23 cellular contexts compared by ENCODE assay signal in the genomic region with DNA sequence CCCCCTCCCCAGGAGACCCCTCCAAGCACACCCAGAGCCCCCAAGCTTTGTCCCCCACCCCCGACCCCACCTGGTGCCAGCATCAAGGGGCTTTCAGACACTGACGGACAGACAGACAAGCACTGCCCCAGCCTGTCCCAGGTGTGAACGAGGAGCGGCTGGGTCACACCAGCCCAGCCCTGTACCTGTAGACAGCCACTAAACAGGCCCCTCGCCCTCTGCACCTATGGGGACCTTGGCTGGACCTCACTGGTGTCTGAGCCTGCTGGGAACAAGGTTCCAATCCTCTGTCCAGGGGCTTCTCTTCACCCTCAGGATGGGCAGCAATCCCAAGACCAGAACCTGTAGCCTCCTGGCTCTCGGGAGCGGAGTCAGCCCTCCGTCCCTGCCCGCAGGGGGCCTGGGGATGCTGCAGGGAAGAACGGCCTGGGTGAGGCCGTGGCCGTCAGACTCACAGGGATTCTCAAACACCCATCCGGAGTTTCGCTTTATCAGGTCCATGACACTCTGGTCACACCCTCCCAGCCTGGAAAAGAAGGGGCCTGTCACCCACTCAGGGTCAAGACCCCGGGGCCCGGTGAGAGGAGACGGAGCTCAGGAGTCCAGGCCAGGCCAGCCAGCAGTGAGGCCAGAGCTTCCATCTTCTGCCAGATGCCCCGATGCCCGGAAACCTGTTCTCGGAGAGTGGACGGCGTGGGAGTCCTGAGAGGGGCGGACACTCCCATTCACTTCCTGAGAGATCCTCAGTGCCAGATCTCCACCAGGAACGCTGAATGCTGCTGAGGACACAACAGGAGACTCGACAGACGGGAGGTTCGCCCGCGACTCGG. TPM values are rescaled to one million over a fixed set of nuclear protein-coding genes. Genes with fewer than 3 reads are reported as not detected.
A peak's percentile ranks its signal among the peaks of the same experiment; 100 is the strongest.
DNase-seq lines count a peak whose midpoint lies in the region; ATAC-seq and TF ChIP-seq lines count a peak whose summit lies in the region.
"Had no signal": no experiment of that assay in that cellular context is flagged by ENCODE, and none has a peak within 500 bp of the region (broad histone marks: within the 10 kb centered on the region; RNA-seq: fewer than 3 reads in every experiment).

No MANE protein-coding gene starts in this region.

- H3K9me3 ChIP-seq in heart left ventricle (no peaks in the 10 kb centered on the region), left ventricle myocardium inferior (replicated peaks) (no peaks in the 10 kb centered on the region), neural progenitor cell (ENCODE audit: low read depth) (no peaks in the 10 kb centered on the region)
- H3K9me3 ChIP-seq: A549, Caco-2, SJSA1 had no signal

- no peaks in the 10 kb centered on the region for H4K20me1 ChIP-seq in neural progenitor cell (ENCODE audit: low read depth)

- intact Hi-C loops in heart left ventricle (cut with DNase I), result no loop called here
- intact Hi-C loops in Right ventricle myocardium superior (cut with DNase I), result no loop called here
- intact Hi-C loops in left ventricle myocardium inferior (cut with micrococcal nuclease), result no loop called here
- intact Hi-C loops in MCF 10A (cut with micrococcal nuclease), result no loop called here

- peak overlapping the region; percentile 35 to 85 (median 68) for H3K27ac ChIP-seq in heart left ventricle
- peak overlapping the region; percentile 86 for H3K27ac ChIP-seq in left ventricle myocardium inferior (replicated peaks)
- H3K27ac ChIP-seq in neural progenitor cell, result no peak overlapping the region
- H3K27ac ChIP-seq: A549, RWPE1, SJSA1 had no signal

- H3K79me2 ChIP-seq in neural progenitor cell (ENCODE audit: low read depth), result no peaks in the 10 kb centered on the region

- no peaks in the 10 kb centered on the region for H3F3A ChIP-seq in neural progenitor cell (ENCODE audit: low read depth)

- no peak overlapping the region for H3K9ac ChIP-seq in neural progenitor cell

- CTCF ChIA-PET in MCF 10A (lab: Yijun Ruan, JAX), result interaction anchor here (0.6 kb wide), 2 partner anchors 15 to 284 kb away, joined by 3 to 4 read pairs; no protein-coding TSS in a partner anchor

- peak; percentile 9 to 50 (median 20) for ATAC-seq in heart left ventricle
- ATAC-seq in Right ventricle myocardium superior (ENCODE audit: poor library complexity), result no peak
- no peak for ATAC-seq in GM18519 (IDR thresholded peaks at IDR 0.05; ENCODE audit: low FRiP score, unreplicated experiment)
- no peak for ATAC-seq in HG03460 (IDR thresholded peaks at IDR 0.05; ENCODE audit: unreplicated experiment)
- ATAC-seq: A549 had no signal

- TF ChIP-seq CTCF in heart left ventricle (IDR thresholded peaks at IDR 0.05) (no peak), left ventricle myocardium inferior (IDR thresholded peaks at IDR 0.05; ENCODE audit: borderline replicate concordance) (no peak), neural progenitor cell (IDR thresholded peaks at IDR 0.05) (no peak), MCF 10A (IDR thresholded peaks at IDR 0.05; ENCODE audit: unreplicated experiment) (no peak)

- H3K4me2 ChIP-seq in neural progenitor cell, result no peak overlapping the region
- H3K4me2 ChIP-seq: A549 had no signal

- H3K27me3 ChIP-seq in heart left ventricle (peaks cover 0 to 19% (median 0%) of the 10 kb centered on the region in 9 donors), left ventricle myocardium inferior (ENCODE audit: low read depth) (peaks cover 27% of the 10 kb centered on the region), neural progenitor cell (peaks cover 6% of the 10 kb centered on the region)

- TF ChIP-seq POLR2A in heart left ventricle (IDR thresholded peaks at IDR 0.05), result peak in 1 of 2 donors; percentile 41

- H3K4me3 Mint-ChIP-seq in neural progenitor cell, result no peak overlapping the region
- no peak overlapping the region for H3K4me3 Mint-ChIP-seq in MCF 10A (ENCODE audit: unreplicated experiment)
- H3K4me3 Mint-ChIP-seq: H9 had no signal

- 64 to 76% (median 71%) methylated on average over 22 to 30 of the region's 30 CpGs for WGBS in heart left ventricle, 4 donors

- DNase-seq in heart left ventricle (peak in 3 of 5 donors; percentile 56 to 72 (median 67)), Right ventricle myocardium superior (no peak), left ventricle myocardium inferior (no peak), neural progenitor cell (ENCODE audit: low spot score) (peak; percentile 6), MCF 10A (ENCODE audit: unreplicated experiment) (no peak)
- DNase-seq: Caco-2, DMS53, H9, MV-4-11, NCI-H1417 treated with DMSO at 0.1 percent for 48 hours, NCI-H2029, NCI-H2171, NCI-H446 treated with DMSO at 0.1 percent for 48 hours, NCI-H748 treated with DMSO at 0.1 percent for 48 hours, OCI-M1 had no signal

- no peaks in the 10 kb centered on the region for H3K36me3 Mint-ChIP-seq in neural progenitor cell
- no peaks in the 10 kb centered on the region for H3K36me3 Mint-ChIP-seq in MCF 10A (ENCODE audit: insufficient read depth, unreplicated experiment)

- H3K4me1 ChIP-seq in heart left ventricle, result peaks cover 0 to 65% (median 35%) of the 10 kb centered on the region in 12 donors
- H3K4me1 ChIP-seq in left ventricle myocardium inferior, result peaks cover 65% of the 10 kb centered on the region
- peaks cover 11% of the 10 kb centered on the region for H3K4me1 ChIP-seq in neural progenitor cell
- H3K4me1 ChIP-seq: A549, Caco-2, SJSA1 had no signal

- H3K27me3 Mint-ChIP-seq in neural progenitor cell (ENCODE audit: insufficient read depth, low read depth), result peaks cover 4% of the 10 kb centered on the region
- H3K27me3 Mint-ChIP-seq in MCF 10A (ENCODE audit: insufficient read depth, unreplicated experiment), result peaks cover 16% of the 10 kb centered on the region
- H3K27me3 Mint-ChIP-seq: IgD-negative memory B cell had no signal

- H3K36me3 ChIP-seq in heart left ventricle (no peaks in the 10 kb centered on the region), left ventricle myocardium inferior (no peaks in the 10 kb centered on the region), neural progenitor cell (no peaks in the 10 kb centered on the region)
- H3K36me3 ChIP-seq: SJSA1 had no signal

- H3K4me1 Mint-ChIP-seq in neural progenitor cell, result no peaks in the 10 kb centered on the region
- no peaks in the 10 kb centered on the region for H3K4me1 Mint-ChIP-seq in MCF 10A (ENCODE audit: insufficient read depth, unreplicated experiment)

- H3K9me3 Mint-ChIP-seq in neural progenitor cell, result no peaks in the 10 kb centered on the region
- no peaks in the 10 kb centered on the region for H3K9me3 Mint-ChIP-seq in MCF 10A (ENCODE audit: unreplicated experiment)
- H3K9me3 Mint-ChIP-seq: H9, IgD-negative memory B cell had no signal

- H3K4me3 ChIP-seq in heart left ventricle (peak overlapping the region; percentile 14 to 55 (median 30)), left ventricle myocardium inferior (peak overlapping the region; percentile 61), neural progenitor cell (no peak overlapping the region)
- H3K4me3 ChIP-seq: A549, SJSA1 had no signal

- H2AFZ ChIP-seq in neural progenitor cell (replicated peaks), result no peak overlapping the region

- no TSS peak for BruUV-seq in MCF 10A (replicated peaks; lab: Mats Ljungman, UMichigan)

- POLR2A ChIA-PET in MCF 10A (lab: Yijun Ruan, JAX), result interaction anchor here (0.6 to 1.0 kb wide), 2 partner anchors 9 to 12 kb away, joined by 3 read pairs; no protein-coding TSS in a partner anchor

- H3K27ac Mint-ChIP-seq in neural progenitor cell, result no peak overlapping the region
- H3K27ac Mint-ChIP-seq in MCF 10A (ENCODE audit: low read depth, unreplicated experiment), result no peak overlapping the region
- H3K27ac Mint-ChIP-seq: H9 had no signal

RNA-seq across cellular contexts. Expression of a gene that starts 2.7 kb away (rescaled TPM):
- total RNA-seq in heart left ventricle (10 to 100 TPM in 5 of 9 donors, 1 to 10 TPM in 3, under 1 TPM in 1; 0.81 to 58.7 (median 15.8) TPM), Right ventricle myocardium superior (13.0 TPM), left ventricle myocardium inferior (14.6 TPM), neural progenitor cell (ENCODE audit: low replicate concordance) (not detected in 2 replicates), MCF 10A (2022) (not detected in 2 replicates)
- polyA plus RNA-seq in heart left ventricle, result 100 to 1,000 TPM in 1 of 2 donors, 10 to 100 TPM in 1; 46.1 to 101 TPM
- total RNA-seq: Caco-2, H9, HT1080, LHCN-M2, SJSA1 had no signal
- polyA plus RNA-seq: A549, IgD-negative memory B cell had no signal

RNA-seq across cellular contexts. Expression of a gene that starts 2.9 kb away (rescaled TPM):
- total RNA-seq in heart left ventricle (10 to 100 TPM in 5 of 9 donors, 1 to 10 TPM in 2, under 1 TPM in 2; 0.50 to 21.5 (median 10.1) TPM), Right ventricle myocardium superior (7.7 TPM), left ventricle myocardium inferior (9.6 TPM), neural progenitor cell (ENCODE audit: low replicate concordance) (not detected in 2 replicates), MCF 10A (2022) (not detected in 2 replicates)
- polyA plus RNA-seq in heart left ventricle, result 10 to 100 TPM; 15.7 to 40.7 TPM
- total RNA-seq: Caco-2, HT1080, LHCN-M2, SJSA1 had no signal
- polyA plus RNA-seq: A549 had no signal

RNA-seq across cellular contexts. Expression of a gene that starts 12.4 kb away (rescaled TPM):
- total RNA-seq in heart left ventricle (not detected), Right ventricle myocardium superior (not detected), left ventricle myocardium inferior (not detected), neural progenitor cell (ENCODE audit: low replicate concordance) (not detected in 2 replicates), MCF 10A (2022) (not detected in 2 replicates)
- polyA plus RNA-seq in heart left ventricle, result not detected
- total RNA-seq: Caco-2, H9, HT1080, LHCN-M2, SJSA1 had no signal
- polyA plus RNA-seq: A549 had no signal

RNA-seq across cellular contexts. Expression of a gene that starts 18.7 kb away (rescaled TPM):
- 1 to 10 TPM in 3 of 9 donors, under 1 TPM in 2, not detected in 4; 0.64 to 2.8 (median 1.2) TPM for total RNA-seq in heart left ventricle
- polyA plus RNA-seq in heart left ventricle, result 1 to 10 TPM in 1 of 2 donors, under 1 TPM in 1; 0.65 to 2.4 TPM
- not detected for total RNA-seq in Right ventricle myocardium superior
- 0.41 TPM for total RNA-seq in left ventricle myocardium inferior
- total RNA-seq in neural progenitor cell (ENCODE audit: low replicate concordance), result not detected in 2 replicates
- not detected in 2 replicates for total RNA-seq in MCF 10A (2022)
- total RNA-seq: Caco-2, H9, HT1080, LHCN-M2, SJSA1 had no signal
- polyA plus RNA-seq: IgD-negative memory B cell had no signal

RNA-seq across cellular contexts. Expression of a gene that starts 33.2 kb away (rescaled TPM):
- total RNA-seq in heart left ventricle, result 10 to 100 TPM; 14.4 to 46.3 (median 19.8) TPM
- 10 to 100 TPM; 18.1 to 24.4 TPM for polyA plus RNA-seq in heart left ventricle
- 15.1 TPM for total RNA-seq in Right ventricle myocardium superior
- 21.4 TPM for total RNA-seq in left ventricle myocardium inferior
- 11.8 and 52.8 TPM in 2 replicates for total RNA-seq in neural progenitor cell (ENCODE audit: low replicate concordance)
- total RNA-seq in MCF 10A (2022), result not detected in 2 replicates
- total RNA-seq: LHCN-M2, SJSA1 had no signal

Comparison
In these comparisons a context has a peak if more than half of its experiments do, and no peak if none do; other contexts are left out.
1. ATAC-seq: peak in heart left ventricle (4 of 4); none in Right ventricle myocardium superior (single experiment), GM18519 (single experiment) and HG03460 (single experiment).
2. DNase-seq: peak in heart left ventricle (3 of 5) and neural progenitor cell (single experiment); none in Right ventricle myocardium superior (single experiment), left ventricle myocardium inferior (single experiment) and MCF 10A (single experiment).